In the genomic region with DNA sequence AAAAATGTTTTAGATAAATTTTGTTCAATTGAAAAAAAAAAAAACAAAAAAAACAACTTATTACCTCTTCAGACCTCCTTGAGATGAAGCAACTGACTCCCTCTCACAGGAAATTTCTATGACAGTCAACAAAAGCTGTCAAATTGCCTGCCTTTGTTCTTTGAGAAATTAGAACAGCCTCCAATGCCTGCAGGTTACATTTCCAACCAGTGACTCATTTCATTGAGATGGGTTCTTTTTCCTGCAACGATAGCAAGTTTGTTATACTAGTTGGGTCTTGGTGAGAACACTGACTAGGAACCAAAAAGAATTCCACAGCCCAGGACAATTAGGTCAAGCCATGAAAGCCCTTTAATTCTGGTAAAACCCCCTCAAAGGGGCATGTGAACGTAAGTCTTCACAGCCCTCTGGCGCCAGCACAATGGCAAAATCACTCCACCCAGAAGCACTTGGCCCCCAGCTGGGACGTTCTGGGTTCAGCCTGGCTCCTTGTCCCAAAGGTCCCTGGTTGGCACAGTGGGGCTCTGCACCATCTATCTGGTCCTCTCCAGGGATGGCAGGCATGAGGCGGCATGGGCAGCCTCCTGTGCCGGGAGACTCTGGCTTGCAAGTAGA, we compare ENCODE assay signal across 14 cellular contexts.
DNase-seq lines count a peak whose midpoint lies in the region; ATAC-seq and TF ChIP-seq lines count a peak whose summit lies in the region.
"Had no signal": no experiment of that assay in that cellular context is flagged by ENCODE, and none has a peak within 500 bp of the region (broad histone marks: within the 10 kb centered on the region; RNA-seq: fewer than 3 reads in every experiment).

No MANE protein-coding gene starts in this region.

- peak; percentile 48 for ATAC-seq in naive thymus-derived CD4-positive, alpha-beta T cell
- no peak for ATAC-seq in GM18519 (IDR thresholded peaks at IDR 0.05; ENCODE audit: low FRiP score, unreplicated experiment)
- ATAC-seq: stimulated activated naive CD8-positive, alpha-beta T cell treated with anti-CD3 and anti-CD28 coated beads, Interleukin-15, Interleukin-2, amounts not matched to agents 100 U/mL and 50 U/mL, for 24 hours had no signal

- peak overlapping the region in 8 of 9 donors; percentile 9 to 83 (median 48) for H3K27ac Mint-ChIP-seq in naive thymus-derived CD4-positive, alpha-beta T cell
- H3K27ac Mint-ChIP-seq: activated B cell treated with CpG ODN at 0.5 μM for 24 hours had no signal

- TF ChIP-seq CTCF in breast epithelium (IDR thresholded peaks at IDR 0.05) = no peak

- peak overlapping the region; percentile 82 to 90 for H3K27ac ChIP-seq in breast epithelium
- H3K27ac ChIP-seq in naive thymus-derived CD4-positive, alpha-beta T cell (ENCODE audit: low read depth, low read length) = no peak overlapping the region

- no peak for TF ChIP-seq POLR2A in breast epithelium (IDR thresholded peaks at IDR 0.05)

- H3K4me3 Mint-ChIP-seq in naive thymus-derived CD4-positive, alpha-beta T cell = peak overlapping the region in 3 of 10 donors; percentile 17 to 54 (median 31)
- H3K4me3 Mint-ChIP-seq: activated B cell treated with CpG ODN at 0.5 μM for 24 hours; activated naive CD4-positive, alpha-beta T cell treated with anti-CD3 and anti-CD28 coated beads, Interleukin-2, amount 10 ng/mL, durations not matched to agents 7 days and 5 days; neural crest cell had no signal

- H3K9me3 Mint-ChIP-seq in naive thymus-derived CD4-positive, alpha-beta T cell = peaks cover 0 to 3% (median 0%) of the 10 kb centered on the region in 11 donors
- H3K9me3 Mint-ChIP-seq: activated B cell treated with CpG ODN at 0.5 μM for 24 hours; activated naive CD4-positive, alpha-beta T cell treated with anti-CD3 and anti-CD28 coated beads, Interleukin-2, amount 10 ng/mL, durations not matched to agents 7 days and 5 days had no signal

- no peaks in the 10 kb centered on the region for H3K4me1 ChIP-seq in breast epithelium
- H3K4me1 ChIP-seq in naive thymus-derived CD4-positive, alpha-beta T cell (ENCODE audit: control insufficient read depth in 2 of 2, insufficient read depth in 2 of 2, low read length in 2 of 2) = peaks cover 23 to 24% of the 10 kb centered on the region in 2 donors

- DNase-seq in Daoy (ENCODE audit: low read depth) = peak; percentile 80
- peak; percentile 72 for DNase-seq in LoVo (ENCODE audit: low spot score)
- peak in 1 of 2 donors; percentile 75 for DNase-seq in breast epithelium (ENCODE audit: low spot score in 2 of 2)
- DNase-seq in naive thymus-derived CD4-positive, alpha-beta T cell = peak in 7 of 9 donors; percentile 20 to 50 (median 34)
- DNase-seq in nucleus accumbens (lab: John Stamatoyannopoulos, UW) = no peak
- no peak for DNase-seq in Kasumi-1 (lab: John Stamatoyannopoulos, UW)
- no peak for DNase-seq in midbrain (lab: John Stamatoyannopoulos, UW)
- DNase-seq: activated B cell treated with CpG ODN at 0.5 μM for 24 hours; activated naive CD4-positive, alpha-beta T cell treated with anti-CD3 and anti-CD28 coated beads, Interleukin-2, amount 10 ng/mL, durations not matched to agents 7 days and 5 days; effector CD8-positive, alpha-beta T cell; NCI-H1092 treated with DMSO at 0.1 percent for 48 hours; stimulated activated naive CD8-positive, alpha-beta T cell treated with anti-CD3 and anti-CD28 coated beads, Interleukin-15, Interleukin-2, amounts not matched to agents 100 U/mL and 50 U/mL, for 24 hours had no signal

- H3K27me3 ChIP-seq in breast epithelium = no peaks in the 10 kb centered on the region
- H3K27me3 ChIP-seq in naive thymus-derived CD4-positive, alpha-beta T cell (ENCODE audit: control insufficient read depth in 2 of 2, insufficient read depth in 2 of 2, low read length in 2 of 2) = no peaks in the 10 kb centered on the region

- H3K36me3 Mint-ChIP-seq in naive thymus-derived CD4-positive, alpha-beta T cell = peaks cover 0 to 3% (median 0%) of the 10 kb centered on the region in 5 donors

- POLR2A ChIA-PET in naive thymus-derived CD4-positive, alpha-beta T cell (lab: Charles Lee) = interaction anchor here (0.7 to 2.4 kb wide), 8 partner anchors 151 to 363 kb away, joined by 3 to 13 read pairs (median 4); a partner anchor contains a TSS

- peaks cover 5 to 8% of the 10 kb centered on the region in 2 donors for H3K9me3 ChIP-seq in breast epithelium
- H3K9me3 ChIP-seq in naive thymus-derived CD4-positive, alpha-beta T cell (ENCODE audit: control insufficient read depth in 2 of 3, low read length in 3 of 3) = no peaks in the 10 kb centered on the region

- H3K4me3 ChIP-seq in breast epithelium = no peak overlapping the region
- H3K4me3 ChIP-seq in naive thymus-derived CD4-positive, alpha-beta T cell (ENCODE audit: low read length) = no peak overlapping the region

- peaks cover 6 to 36% (median 30%) of the 10 kb centered on the region in 7 donors for H3K4me1 Mint-ChIP-seq in naive thymus-derived CD4-positive, alpha-beta T cell

- H3K27me3 Mint-ChIP-seq in naive thymus-derived CD4-positive, alpha-beta T cell = peaks cover 0 to 9% (median 0%) of the 10 kb centered on the region in 5 donors

- no peaks in the 10 kb centered on the region for H3K36me3 ChIP-seq in breast epithelium
- H3K36me3 ChIP-seq in naive thymus-derived CD4-positive, alpha-beta T cell (ENCODE audit: control insufficient read depth in 2 of 3, insufficient read depth in 3 of 3, low read length in 3 of 3) = no peaks in the 10 kb centered on the region

- CTCF ChIA-PET in naive thymus-derived CD4-positive, alpha-beta T cell (lab: Charles Lee) = interaction anchor here (1.3 to 5.5 kb wide), 5 partner anchors 101 to 365 kb away, joined by 3 to 63 read pairs (median 10); a partner anchor contains a TSS

- intact Hi-C loops in breast epithelium (cut with DNase I; ENCODE audit: low total_unique reads) = no loop called here
- intact Hi-C loops in naive thymus-derived CD4-positive, alpha-beta T cell (cut with micrococcal nuclease) = loop anchor here (1.0 to 5.0 kb wide), 6 partner anchors 9 to 310 kb away; no protein-coding TSS in a partner anchor

Comparison
In these comparisons a context has a peak if more than half of its experiments do, and no peak if none do; other contexts are left out.
1. DNase-seq: peak in Daoy (single experiment), LoVo (single experiment) and naive thymus-derived CD4-positive, alpha-beta T cell (7 of 9); none in nucleus accumbens (0 of 56), Kasumi-1 (0 of 2) and midbrain (single experiment).